1 cellular context compared by ENCODE assay signal in the genomic region with DNA sequence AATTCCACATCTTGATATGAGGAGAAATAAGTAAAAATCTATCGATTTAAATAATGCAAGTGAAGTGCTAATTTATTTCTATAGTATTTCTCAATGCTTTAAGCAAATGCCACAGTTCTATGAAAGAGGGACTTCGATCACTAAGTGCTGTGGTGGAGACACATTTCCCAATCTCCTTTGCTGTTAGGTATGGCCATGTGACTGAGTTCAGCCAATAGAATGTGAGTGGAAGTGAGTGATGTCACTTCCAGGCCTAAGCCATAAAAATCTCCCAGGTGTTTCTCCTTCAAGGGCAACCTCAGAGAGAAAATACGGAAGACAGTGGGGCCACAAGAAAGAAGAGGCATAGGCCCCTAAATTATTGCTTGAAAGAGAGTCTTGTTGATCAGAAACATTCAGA.
TF ChIP-seq lines count a peak whose summit lies in the region.

No MANE protein-coding gene starts in this region.

TF ChIP-seq in K562, 482 proteins besides CTCF, POLR2A, EP300 and RAD21 (continued from another document):
- TF ChIP-seq FOS (IDR thresholded peaks at IDR 0.05; ENCODE audit: extremely low read depth, insufficient read length) (peak; percentile 10), ZNF184 (CRISPR knock-in tag; IDR thresholded peaks at IDR 0.05) (no peak), CC2D1A (IDR thresholded peaks at IDR 0.05) (no peak), CEBPB (tag; IDR thresholded peaks at IDR 0.05) (0 out of 2 replicates have a peak, but pooled peaks have one; percentile 14), DIDO1 (tag; IDR thresholded peaks at IDR 0.05; ENCODE audit: low read depth) (no peak), POLR2AphosphoS5 (IDR thresholded peaks at IDR 0.05; ENCODE audit: control insufficient read depth, insufficient read depth, low read depth, low read length) (no peak), CHD2 (IDR thresholded peaks at IDR 0.05; ENCODE audit: low read depth, low read length) (no peak), SMAD1 (IDR thresholded peaks at IDR 0.05; ENCODE audit: low read depth, low read length, partially characterized antibody) (no peak), MCM3 (IDR thresholded peaks at IDR 0.05) (no peak), SIRT6 (IDR thresholded peaks at IDR 0.05; ENCODE audit: low read depth, low read length) (no peak), RBM25 (IDR thresholded peaks at IDR 0.05; ENCODE audit: low read depth, low read length, severe bottlenecking) (peak; percentile 4), RAD51 (IDR thresholded peaks at IDR 0.05; ENCODE audit: borderline replicate concordance, low read depth) (peak; percentile 51; the same call in 1 of the 2 replicates), KLF6 (CRISPR knock-in tag; IDR thresholded peaks at IDR 0.05; ENCODE audit: borderline replicate concordance) (no peak), MAFG (tag; conservative IDR thresholded peaks at IDR 0.05) (no peak), MXI1 (IDR thresholded peaks at IDR 0.05; ENCODE audit: low read depth, low read length) (no peak)
- TF ChIP-seq, protein P1, sequence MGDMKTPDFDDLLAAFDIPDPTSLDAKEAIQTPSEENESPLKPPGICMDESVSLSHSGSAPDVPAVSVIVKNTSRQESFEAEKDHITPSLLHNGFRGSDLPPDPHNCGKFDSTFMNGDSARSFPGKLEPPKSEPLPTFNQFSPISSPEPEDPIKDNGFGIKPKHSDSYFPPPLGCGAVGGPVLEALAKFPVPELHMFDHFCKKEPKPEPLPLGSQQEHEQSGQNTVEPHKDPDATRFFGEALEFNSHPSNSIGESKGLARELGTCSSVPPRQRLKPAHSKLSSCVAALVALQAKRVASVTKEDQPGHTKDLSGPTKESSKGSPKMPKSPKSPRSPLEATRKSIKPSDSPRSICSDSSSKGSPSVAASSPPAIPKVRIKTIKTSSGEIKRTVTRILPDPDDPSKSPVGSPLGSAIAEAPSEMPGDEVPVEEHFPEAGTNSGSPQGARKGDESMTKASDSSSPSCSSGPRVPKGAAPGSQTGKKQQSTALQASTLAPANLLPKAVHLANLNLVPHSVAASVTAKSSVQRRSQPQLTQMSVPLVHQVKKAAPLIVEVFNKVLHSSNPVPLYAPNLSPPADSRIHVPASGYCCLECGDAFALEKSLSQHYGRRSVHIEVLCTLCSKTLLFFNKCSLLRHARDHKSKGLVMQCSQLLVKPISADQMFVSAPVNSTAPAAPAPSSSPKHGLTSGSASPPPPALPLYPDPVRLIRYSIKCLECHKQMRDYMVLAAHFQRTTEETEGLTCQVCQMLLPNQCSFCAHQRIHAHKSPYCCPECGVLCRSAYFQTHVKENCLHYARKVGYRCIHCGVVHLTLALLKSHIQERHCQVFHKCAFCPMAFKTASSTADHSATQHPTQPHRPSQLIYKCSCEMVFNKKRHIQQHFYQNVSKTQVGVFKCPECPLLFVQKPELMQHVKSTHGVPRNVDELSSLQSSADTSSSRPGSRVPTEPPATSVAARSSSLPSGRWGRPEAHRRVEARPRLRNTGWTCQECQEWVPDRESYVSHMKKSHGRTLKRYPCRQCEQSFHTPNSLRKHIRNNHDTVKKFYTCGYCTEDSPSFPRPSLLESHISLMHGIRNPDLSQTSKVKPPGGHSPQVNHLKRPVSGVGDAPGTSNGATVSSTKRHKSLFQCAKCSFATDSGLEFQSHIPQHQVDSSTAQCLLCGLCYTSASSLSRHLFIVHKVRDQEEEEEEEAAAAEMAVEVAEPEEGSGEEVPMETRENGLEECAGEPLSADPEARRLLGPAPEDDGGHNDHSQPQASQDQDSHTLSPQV (IDR thresholded peaks at IDR 0.05) = no peak
- TF ChIP-seq, protein P2, sequence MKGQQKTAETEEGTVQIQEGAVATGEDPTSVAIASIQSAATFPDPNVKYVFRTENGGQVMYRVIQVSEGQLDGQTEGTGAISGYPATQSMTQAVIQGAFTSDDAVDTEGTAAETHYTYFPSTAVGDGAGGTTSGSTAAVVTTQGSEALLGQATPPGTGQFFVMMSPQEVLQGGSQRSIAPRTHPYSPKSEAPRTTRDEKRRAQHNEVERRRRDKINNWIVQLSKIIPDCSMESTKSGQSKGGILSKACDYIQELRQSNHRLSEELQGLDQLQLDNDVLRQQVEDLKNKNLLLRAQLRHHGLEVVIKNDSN (CRISPR knock-in tag; IDR thresholded peaks at IDR 0.05) = peak; percentile 61
- TF ChIP-seq, protein P3, sequence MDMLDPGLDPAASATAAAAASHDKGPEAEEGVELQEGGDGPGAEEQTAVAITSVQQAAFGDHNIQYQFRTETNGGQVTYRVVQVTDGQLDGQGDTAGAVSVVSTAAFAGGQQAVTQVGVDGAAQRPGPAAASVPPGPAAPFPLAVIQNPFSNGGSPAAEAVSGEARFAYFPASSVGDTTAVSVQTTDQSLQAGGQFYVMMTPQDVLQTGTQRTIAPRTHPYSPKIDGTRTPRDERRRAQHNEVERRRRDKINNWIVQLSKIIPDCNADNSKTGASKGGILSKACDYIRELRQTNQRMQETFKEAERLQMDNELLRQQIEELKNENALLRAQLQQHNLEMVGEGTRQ (CRISPR knock-in tag; IDR thresholded peaks at IDR 0.05) = peak; percentile 87
- TF ChIP-seq, protein P4, sequence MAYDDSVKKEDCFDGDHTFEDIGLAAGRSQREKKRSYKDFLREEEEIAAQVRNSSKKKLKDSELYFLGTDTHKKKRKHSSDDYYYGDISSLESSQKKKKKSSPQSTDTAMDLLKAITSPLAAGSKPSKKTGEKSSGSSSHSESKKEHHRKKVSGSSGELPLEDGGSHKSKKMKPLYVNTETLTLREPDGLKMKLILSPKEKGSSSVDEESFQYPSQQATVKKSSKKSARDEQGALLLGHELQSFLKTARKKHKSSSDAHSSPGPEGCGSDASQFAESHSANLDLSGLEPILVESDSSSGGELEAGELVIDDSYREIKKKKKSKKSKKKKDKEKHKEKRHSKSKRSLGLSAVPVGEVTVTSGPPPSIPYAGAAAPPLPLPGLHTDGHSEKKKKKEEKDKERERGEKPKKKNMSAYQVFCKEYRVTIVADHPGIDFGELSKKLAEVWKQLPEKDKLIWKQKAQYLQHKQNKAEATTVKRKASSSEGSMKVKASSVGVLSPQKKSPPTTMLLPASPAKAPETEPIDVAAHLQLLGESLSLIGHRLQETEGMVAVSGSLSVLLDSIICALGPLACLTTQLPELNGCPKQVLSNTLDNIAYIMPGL (CRISPR knock-in tag; IDR thresholded peaks at IDR 0.05) = no peak
- TF ChIP-seq, protein P5, sequence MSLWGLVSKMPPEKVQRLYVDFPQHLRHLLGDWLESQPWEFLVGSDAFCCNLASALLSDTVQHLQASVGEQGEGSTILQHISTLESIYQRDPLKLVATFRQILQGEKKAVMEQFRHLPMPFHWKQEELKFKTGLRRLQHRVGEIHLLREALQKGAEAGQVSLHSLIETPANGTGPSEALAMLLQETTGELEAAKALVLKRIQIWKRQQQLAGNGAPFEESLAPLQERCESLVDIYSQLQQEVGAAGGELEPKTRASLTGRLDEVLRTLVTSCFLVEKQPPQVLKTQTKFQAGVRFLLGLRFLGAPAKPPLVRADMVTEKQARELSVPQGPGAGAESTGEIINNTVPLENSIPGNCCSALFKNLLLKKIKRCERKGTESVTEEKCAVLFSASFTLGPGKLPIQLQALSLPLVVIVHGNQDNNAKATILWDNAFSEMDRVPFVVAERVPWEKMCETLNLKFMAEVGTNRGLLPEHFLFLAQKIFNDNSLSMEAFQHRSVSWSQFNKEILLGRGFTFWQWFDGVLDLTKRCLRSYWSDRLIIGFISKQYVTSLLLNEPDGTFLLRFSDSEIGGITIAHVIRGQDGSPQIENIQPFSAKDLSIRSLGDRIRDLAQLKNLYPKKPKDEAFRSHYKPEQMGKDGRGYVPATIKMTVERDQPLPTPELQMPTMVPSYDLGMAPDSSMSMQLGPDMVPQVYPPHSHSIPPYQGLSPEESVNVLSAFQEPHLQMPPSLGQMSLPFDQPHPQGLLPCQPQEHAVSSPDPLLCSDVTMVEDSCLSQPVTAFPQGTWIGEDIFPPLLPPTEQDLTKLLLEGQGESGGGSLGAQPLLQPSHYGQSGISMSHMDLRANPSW (CRISPR knock-in tag; IDR thresholded peaks at IDR 0.05) = no peak
